In the genomic region with DNA sequence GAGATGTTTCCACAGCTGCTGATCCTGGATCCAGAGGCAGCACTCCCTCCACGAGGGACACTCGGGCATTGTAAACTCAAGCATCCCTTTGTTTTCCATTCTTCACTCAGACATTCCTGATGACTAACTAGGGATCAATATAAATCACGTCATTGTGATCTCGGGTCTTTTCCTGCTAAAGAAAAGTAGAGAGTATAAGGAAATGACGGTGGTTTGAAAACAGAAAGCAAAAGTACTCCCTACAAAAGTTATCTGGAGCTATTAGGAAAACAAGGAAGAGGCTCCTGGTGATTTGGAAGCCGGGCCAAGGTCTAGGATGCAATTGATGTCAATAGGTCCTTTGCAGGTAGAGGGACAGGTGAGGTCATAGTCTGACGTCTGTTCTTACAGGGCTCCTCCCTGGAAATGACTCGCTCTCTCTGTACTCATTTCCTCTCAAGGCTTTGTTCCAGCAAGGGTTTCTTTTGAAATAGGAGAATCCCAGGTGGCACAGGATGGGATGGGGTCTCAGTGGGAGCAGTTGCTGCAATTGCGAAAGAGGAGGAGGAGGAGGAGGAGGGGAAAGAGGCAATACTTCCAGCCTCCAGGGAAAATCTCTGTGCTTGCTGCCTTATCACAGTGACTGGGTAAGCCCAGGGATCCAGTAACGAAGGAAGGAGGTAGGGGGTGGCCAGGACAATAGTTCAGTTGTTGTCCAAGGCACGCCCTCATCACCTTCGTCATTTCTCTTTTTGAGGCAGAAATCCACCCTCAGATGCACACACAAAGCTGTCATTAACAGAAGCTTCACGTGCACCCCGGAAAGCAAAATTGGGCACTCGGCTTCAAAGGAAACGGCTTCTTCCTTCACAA, we compare ENCODE assay signal across 8 cellular contexts.
DNase-seq lines count a peak whose midpoint lies in the region; TF ChIP-seq lines count a peak whose summit lies in the region.

No MANE protein-coding gene starts in this region.

- CTCF ChIA-PET in Caco-2 (lab: Charles Lee): no interaction called here

- no peaks in the 10 kb centered on the region for H3K36me3 ChIP-seq in Caco-2 (ENCODE audit: control insufficient read depth, insufficient read depth, low read length)
- no peaks in the 10 kb centered on the region for H3K36me3 ChIP-seq in esophagus squamous epithelium
- no peaks in the 10 kb centered on the region for H3K36me3 ChIP-seq in neuronal stem cell (replicated peaks in 1 of 2; ENCODE audit: control insufficient read depth in 2 of 2, insufficient read depth in 2 of 2, low read length in 2 of 2)

- POLR2A ChIA-PET in Caco-2 (lab: Charles Lee): no interaction called here

- H4K8ac ChIP-seq in neuronal stem cell (ENCODE audit: low read depth, low read length): no peak overlapping the region

- no peak overlapping the region for H4K91ac ChIP-seq in neuronal stem cell (ENCODE audit: low read depth, low read length, poor library complexity)

- WGBS in esophagus squamous epithelium, 2 donors: 10 to 23% methylated on average over 16 of the region's 16 CpGs
- no CpG with 5 or more reads among the region's 16 CpGs for WGBS in neuronal stem cell (ENCODE audit: extremely low coverage in 2 of 2, insufficient read length in 2 of 2, insufficient replicate concordance in 1 of 2), 2 donors

- DNase-seq in Caco-2 (peak; percentile 58 to 71), HT-29 (ENCODE audit: low spot score) (peak; percentile 86), esophagus squamous epithelium (lab: John Stamatoyannopoulos, UW) (no peak), neuronal stem cell (ENCODE audit: low spot score) (no peak), GM13976 (ENCODE audit: low spot score) (no peak), midbrain (lab: John Stamatoyannopoulos, UW) (no peak), NAMALWA (ENCODE audit: low spot score) (no peak)

- peak in 1 of 4 donors; percentile 11 for TF ChIP-seq POLR2A in esophagus squamous epithelium (IDR thresholded peaks at IDR 0.05)

- no peak overlapping the region for H2AK5ac ChIP-seq in neuronal stem cell (ENCODE audit: low read depth, low read length)

- no peaks in the 10 kb centered on the region for H3K9me3 ChIP-seq in Caco-2
- no peaks in the 10 kb centered on the region for H3K9me3 ChIP-seq in esophagus squamous epithelium
- H3K9me3 ChIP-seq in neuronal stem cell (replicated peaks in 1 of 2; ENCODE audit: control insufficient read depth in 2 of 2, insufficient read depth in 1 of 2, low read depth in 1 of 2, low read length in 2 of 2): no peaks in the 10 kb centered on the region

- H2BK12ac ChIP-seq in neuronal stem cell (ENCODE audit: low read length): no peak overlapping the region

- no peak overlapping the region for H3K9ac ChIP-seq in neuronal stem cell (ENCODE audit: low read depth, low read length, poor library complexity)

- in situ Hi-C loops in GM13976 (cut with MboI; ENCODE audit: low sequenced_read_pairs, unreplicated experiment): no loop called here

- H3K27me3 Mint-ChIP-seq in Caco-2 (ENCODE audit: insufficient read depth, unreplicated experiment): no peaks in the 10 kb centered on the region
- H3K27me3 Mint-ChIP-seq in T-helper 1 cell treated with Interleukin-12 subunit alpha and Interleukin-12 subunit beta and Interleukin-4 antibody, amounts not matched to agents 30 μg/mL and 1 μg/mL, for 36 hours (ENCODE audit: low read depth): peaks cover 35% of the 10 kb centered on the region

- H3K4me1 ChIP-seq in Caco-2 (peaks cover 14% of the 10 kb centered on the region), esophagus squamous epithelium (peaks cover 3 to 32% (median 5%) of the 10 kb centered on the region in 3 donors), neuronal stem cell (ENCODE audit: control insufficient read depth in 2 of 2, insufficient read depth in 1 of 2, low read depth in 1 of 2, low read length in 2 of 2) (peaks cover 0 to 15% of the 10 kb centered on the region in 2 donors)

- peaks cover 5% of the 10 kb centered on the region for H3K36me3 Mint-ChIP-seq in Caco-2 (ENCODE audit: insufficient read depth, unreplicated experiment)
- no peaks in the 10 kb centered on the region for H3K36me3 Mint-ChIP-seq in T-helper 1 cell treated with Interleukin-12 subunit alpha and Interleukin-12 subunit beta and Interleukin-4 antibody, amounts not matched to agents 30 μg/mL and 1 μg/mL, for 36 hours (ENCODE audit: low read depth)

- H2BK15ac ChIP-seq in neuronal stem cell (ENCODE audit: low read length): no peak overlapping the region

- intact Hi-C loops in Caco-2 (cut with micrococcal nuclease; ENCODE audit: unreplicated experiment) (loop anchor here (2.0 to 10.0 kb wide), 2 partner anchors 31 to 83 kb away; no protein-coding TSS in a partner anchor), esophagus squamous epithelium (cut with DNase I) (no loop called here)

- peak overlapping the region; percentile 68 for H3K4me3 Mint-ChIP-seq in Caco-2 (ENCODE audit: unreplicated experiment)
- peak overlapping the region; percentile 93 for H3K4me3 Mint-ChIP-seq in T-helper 1 cell treated with Interleukin-12 subunit alpha and Interleukin-12 subunit beta and Interleukin-4 antibody, amounts not matched to agents 30 μg/mL and 1 μg/mL, for 36 hours

- H3K9me3 Mint-ChIP-seq in Caco-2 (ENCODE audit: unreplicated experiment): no peaks in the 10 kb centered on the region
- no peaks in the 10 kb centered on the region for H3K9me3 Mint-ChIP-seq in T-helper 1 cell treated with Interleukin-12 subunit alpha and Interleukin-12 subunit beta and Interleukin-4 antibody, amounts not matched to agents 30 μg/mL and 1 μg/mL, for 36 hours

- H3K27ac Mint-ChIP-seq in Caco-2 (ENCODE audit: unreplicated experiment): peak overlapping the region; percentile 82
- peak overlapping the region; percentile 95 for H3K27ac Mint-ChIP-seq in T-helper 1 cell treated with Interleukin-12 subunit alpha and Interleukin-12 subunit beta and Interleukin-4 antibody, amounts not matched to agents 30 μg/mL and 1 μg/mL, for 36 hours

- H2AFZ ChIP-seq in neuronal stem cell (ENCODE audit: low read length): no peak overlapping the region

- H3K4me3 ChIP-seq in Caco-2 (ENCODE audit: low read depth, low read length) (peak overlapping the region; percentile 21), esophagus squamous epithelium (peak overlapping the region; percentile 1 to 54 (median 20)), neuronal stem cell (ENCODE audit: low read length in 2 of 2) (no peak overlapping the region)

- H3K79me1 ChIP-seq in neuronal stem cell (ENCODE audit: low read depth, low read length): no peaks in the 10 kb centered on the region

- H3K23ac ChIP-seq in neuronal stem cell (ENCODE audit: low read depth, low read length, poor library complexity): no peak overlapping the region

- peaks cover 22% of the 10 kb centered on the region for H3K4me1 Mint-ChIP-seq in Caco-2 (ENCODE audit: low read depth, unreplicated experiment)
- H3K4me1 Mint-ChIP-seq in T-helper 1 cell treated with Interleukin-12 subunit alpha and Interleukin-12 subunit beta and Interleukin-4 antibody, amounts not matched to agents 30 μg/mL and 1 μg/mL, for 36 hours (ENCODE audit: low read depth): peaks cover 27% of the 10 kb centered on the region

- BruUV-seq in Caco-2 (replicated peaks; lab: Mats Ljungman, UMichigan): TSS peak; percentile 41

- no peak overlapping the region for H3K4ac ChIP-seq in neuronal stem cell (ENCODE audit: low read length)

- no peak overlapping the region for H2BK5ac ChIP-seq in neuronal stem cell (ENCODE audit: low read length)

- no peak overlapping the region for H3K14ac ChIP-seq in neuronal stem cell (ENCODE audit: low read length)

- no peak for TF ChIP-seq CTCF in Caco-2 (IDR thresholded peaks at IDR 0.05; ENCODE audit: insufficient read depth in 1 of 2, low read depth in 1 of 2, low read length in 1 of 2, severe bottlenecking in 1 of 2, unreplicated experiment in 1 of 2)
- no peak for TF ChIP-seq CTCF in esophagus squamous epithelium (IDR thresholded peaks at IDR 0.05)
- no peak for TF ChIP-seq CTCF in GM13976 (IDR thresholded peaks at IDR 0.05; ENCODE audit: borderline replicate concordance, control extremely low read depth, extremely low read depth, insufficient read depth, missing control alignments)

- no peak overlapping the region for H2BK120ac ChIP-seq in neuronal stem cell (ENCODE audit: low read depth, low read length)

- H3K27me3 ChIP-seq in Caco-2 (replicated peaks; ENCODE audit: control insufficient read depth, insufficient read depth, low read length): no peaks in the 10 kb centered on the region
- no peaks in the 10 kb centered on the region for H3K27me3 ChIP-seq in esophagus squamous epithelium
- no peaks in the 10 kb centered on the region for H3K27me3 ChIP-seq in neuronal stem cell (ENCODE audit: control insufficient read depth in 3 of 3, insufficient read depth in 3 of 3, low read depth in 1 of 3, low read length in 3 of 3)

- peak overlapping the region; percentile 18 for H3K4me2 ChIP-seq in neuronal stem cell (ENCODE audit: insufficient read depth, low read length, poor library complexity, severe bottlenecking)

- H3K18ac ChIP-seq in neuronal stem cell (ENCODE audit: low read length): no peak overlapping the region

- H3K27ac ChIP-seq in esophagus squamous epithelium (peak overlapping the region; percentile 73 to 83 (median 78)), neuronal stem cell (replicated peaks; ENCODE audit: low read length) (no peak overlapping the region)

Comparison
In these comparisons a context has a peak if more than half of its experiments do, and no peak if none do; other contexts are left out.
1. DNase-seq: peak in Caco-2 (2 of 2) and HT-29 (single experiment); none in esophagus squamous epithelium (single experiment), neuronal stem cell (single experiment), GM13976 (single experiment), midbrain (single experiment) and NAMALWA (single experiment).
2. H3K4me3 ChIP-seq: peak in Caco-2 (single experiment) and esophagus squamous epithelium (4 of 4); none in neuronal stem cell (0 of 2).